ENCODE assay signal across 1 cellular context in the genomic region with DNA sequence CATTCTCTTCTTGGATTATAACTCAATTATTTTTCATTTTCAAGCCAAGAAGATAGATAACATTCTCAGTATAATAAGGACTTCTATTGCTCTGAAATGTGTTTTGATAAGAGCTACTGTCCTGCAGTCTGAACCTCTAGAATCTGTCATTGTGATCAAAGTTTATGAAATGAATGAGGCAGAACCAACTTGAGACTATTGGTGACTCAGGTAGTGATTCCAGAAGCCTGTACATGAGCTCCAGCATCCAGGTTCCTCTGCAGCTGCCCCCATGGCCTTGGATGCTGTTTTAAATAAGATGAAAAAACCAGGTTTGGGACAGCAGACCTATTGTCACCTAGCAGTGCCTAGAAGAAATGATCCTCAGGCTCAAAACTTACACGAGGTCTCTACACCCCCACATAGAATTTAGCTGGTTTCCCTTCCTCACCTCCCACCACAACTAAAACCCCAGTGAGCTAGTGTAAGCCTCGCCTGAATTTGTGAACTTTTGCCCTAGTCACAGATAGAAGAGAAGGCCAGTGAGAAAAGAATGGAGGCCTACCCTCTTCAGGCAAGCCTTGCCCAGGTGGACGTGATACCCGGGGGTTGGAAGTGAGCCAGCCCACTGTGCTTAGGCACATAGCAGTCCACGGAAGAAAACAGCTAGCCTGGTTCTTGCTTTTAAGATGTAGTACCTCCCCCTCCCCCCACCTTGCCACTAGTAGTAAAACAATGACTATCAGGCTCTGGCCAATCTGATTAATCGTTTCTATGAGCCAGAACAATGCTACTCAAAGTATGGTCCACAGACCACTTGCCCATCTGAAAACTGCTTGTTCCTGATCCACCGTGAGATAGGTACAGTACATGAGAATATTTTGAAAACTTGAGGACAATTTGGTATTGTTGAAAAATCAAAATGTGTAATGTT.
TF ChIP-seq lines count a peak whose summit lies in the region.

No MANE protein-coding gene starts in this region.

TF ChIP-seq in GM12878, 131 proteins besides CTCF, POLR2A, EP300 and RAD21 (continued from another document and continues in another):
- TF ChIP-seq HDGF (IDR thresholded peaks at IDR 0.05): 0 out of 2 replicates have a peak, but pooled peaks have one; percentile 54
- TF ChIP-seq MEF2B (IDR thresholded peaks at IDR 0.05; ENCODE audit: partially characterized antibody, poor library complexity, severe bottlenecking): no peak
- TF ChIP-seq HCFC1 (IDR thresholded peaks at IDR 0.05; ENCODE audit: low read length): no peak
- no peak for TF ChIP-seq WRNIP1 (IDR thresholded peaks at IDR 0.05; ENCODE audit: borderline replicate concordance, low read depth, low read length)
- peak in 1 of 2 experiments; percentile 33; a peak in 2 of 4 replicates for TF ChIP-seq BHLHE40 (IDR thresholded peaks at IDR 0.05; ENCODE audit: borderline replicate concordance in 1 of 2, low read depth in 2 of 2, low read length in 1 of 2)
- no peak for TF ChIP-seq YBX1 (IDR thresholded peaks at IDR 0.05)
- TF ChIP-seq, protein P1, sequence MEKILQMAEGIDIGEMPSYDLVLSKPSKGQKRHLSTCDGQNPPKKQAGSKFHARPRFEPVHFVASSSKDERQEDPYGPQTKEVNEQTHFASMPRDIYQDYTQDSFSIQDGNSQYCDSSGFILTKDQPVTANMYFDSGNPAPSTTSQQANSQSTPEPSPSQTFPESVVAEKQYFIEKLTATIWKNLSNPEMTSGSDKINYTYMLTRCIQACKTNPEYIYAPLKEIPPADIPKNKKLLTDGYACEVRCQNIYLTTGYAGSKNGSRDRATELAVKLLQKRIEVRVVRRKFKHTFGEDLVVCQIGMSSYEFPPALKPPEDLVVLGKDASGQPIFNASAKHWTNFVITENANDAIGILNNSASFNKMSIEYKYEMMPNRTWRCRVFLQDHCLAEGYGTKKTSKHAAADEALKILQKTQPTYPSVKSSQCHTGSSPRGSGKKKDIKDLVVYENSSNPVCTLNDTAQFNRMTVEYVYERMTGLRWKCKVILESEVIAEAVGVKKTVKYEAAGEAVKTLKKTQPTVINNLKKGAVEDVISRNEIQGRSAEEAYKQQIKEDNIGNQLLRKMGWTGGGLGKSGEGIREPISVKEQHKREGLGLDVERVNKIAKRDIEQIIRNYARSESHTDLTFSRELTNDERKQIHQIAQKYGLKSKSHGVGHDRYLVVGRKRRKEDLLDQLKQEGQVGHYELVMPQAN (conservative IDR thresholded peaks at IDR 0.05): no peak
- TF ChIP-seq, protein P2, sequence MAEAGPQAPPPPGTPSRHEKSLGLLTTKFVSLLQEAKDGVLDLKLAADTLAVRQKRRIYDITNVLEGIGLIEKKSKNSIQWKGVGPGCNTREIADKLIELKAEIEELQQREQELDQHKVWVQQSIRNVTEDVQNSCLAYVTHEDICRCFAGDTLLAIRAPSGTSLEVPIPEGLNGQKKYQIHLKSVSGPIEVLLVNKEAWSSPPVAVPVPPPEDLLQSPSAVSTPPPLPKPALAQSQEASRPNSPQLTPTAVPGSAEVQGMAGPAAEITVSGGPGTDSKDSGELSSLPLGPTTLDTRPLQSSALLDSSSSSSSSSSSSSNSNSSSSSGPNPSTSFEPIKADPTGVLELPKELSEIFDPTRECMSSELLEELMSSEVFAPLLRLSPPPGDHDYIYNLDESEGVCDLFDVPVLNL (IDR thresholded peaks at IDR 0.05; ENCODE audit: low read depth, low read length): no peak
- TF ChIP-seq KAT2A (conservative IDR thresholded peaks at IDR 0.05; ENCODE audit: control insufficient read depth, low read depth, low read length): no peak
- TF ChIP-seq, protein P3, sequence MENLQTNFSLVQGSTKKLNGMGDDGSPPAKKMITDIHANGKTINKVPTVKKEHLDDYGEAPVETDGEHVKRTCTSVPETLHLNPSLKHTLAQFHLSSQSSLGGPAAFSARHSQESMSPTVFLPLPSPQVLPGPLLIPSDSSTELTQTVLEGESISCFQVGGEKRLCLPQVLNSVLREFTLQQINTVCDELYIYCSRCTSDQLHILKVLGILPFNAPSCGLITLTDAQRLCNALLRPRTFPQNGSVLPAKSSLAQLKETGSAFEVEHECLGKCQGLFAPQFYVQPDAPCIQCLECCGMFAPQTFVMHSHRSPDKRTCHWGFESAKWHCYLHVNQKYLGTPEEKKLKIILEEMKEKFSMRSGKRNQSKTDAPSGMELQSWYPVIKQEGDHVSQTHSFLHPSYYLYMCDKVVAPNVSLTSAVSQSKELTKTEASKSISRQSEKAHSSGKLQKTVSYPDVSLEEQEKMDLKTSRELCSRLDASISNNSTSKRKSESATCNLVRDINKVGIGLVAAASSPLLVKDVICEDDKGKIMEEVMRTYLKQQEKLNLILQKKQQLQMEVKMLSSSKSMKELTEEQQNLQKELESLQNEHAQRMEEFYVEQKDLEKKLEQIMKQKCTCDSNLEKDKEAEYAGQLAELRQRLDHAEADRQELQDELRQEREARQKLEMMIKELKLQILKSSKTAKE (IDR thresholded peaks at IDR 0.05; ENCODE audit: low read depth, poor library complexity, severe bottlenecking): no peak
- TF ChIP-seq DPF2 (IDR thresholded peaks at IDR 0.05): 0 out of 2 replicates have a peak, but pooled peaks have one; percentile 47
- TF ChIP-seq SMC3 (IDR thresholded peaks at IDR 0.05; ENCODE audit: borderline replicate concordance, low read length): no peak
- no peak for TF ChIP-seq EED (IDR thresholded peaks at IDR 0.05; ENCODE audit: low read depth)
- TF ChIP-seq SRF (IDR thresholded peaks at IDR 0.05; ENCODE audit: low read depth in 2 of 2, low read length in 2 of 2): no peak
- TF ChIP-seq RCOR1 (conservative IDR thresholded peaks at IDR 0.05; ENCODE audit: low read depth, low read length): no peak
- TF ChIP-seq ZZZ3 (IDR thresholded peaks at IDR 0.05; ENCODE audit: control insufficient read depth, insufficient read length, low read depth): no peak
- no peak for TF ChIP-seq SREBF1 (IDR thresholded peaks at IDR 0.05; ENCODE audit: low read length)
- TF ChIP-seq TARDBP (IDR thresholded peaks at IDR 0.05; ENCODE audit: borderline replicate concordance): no peak
- TF ChIP-seq, protein P4, sequence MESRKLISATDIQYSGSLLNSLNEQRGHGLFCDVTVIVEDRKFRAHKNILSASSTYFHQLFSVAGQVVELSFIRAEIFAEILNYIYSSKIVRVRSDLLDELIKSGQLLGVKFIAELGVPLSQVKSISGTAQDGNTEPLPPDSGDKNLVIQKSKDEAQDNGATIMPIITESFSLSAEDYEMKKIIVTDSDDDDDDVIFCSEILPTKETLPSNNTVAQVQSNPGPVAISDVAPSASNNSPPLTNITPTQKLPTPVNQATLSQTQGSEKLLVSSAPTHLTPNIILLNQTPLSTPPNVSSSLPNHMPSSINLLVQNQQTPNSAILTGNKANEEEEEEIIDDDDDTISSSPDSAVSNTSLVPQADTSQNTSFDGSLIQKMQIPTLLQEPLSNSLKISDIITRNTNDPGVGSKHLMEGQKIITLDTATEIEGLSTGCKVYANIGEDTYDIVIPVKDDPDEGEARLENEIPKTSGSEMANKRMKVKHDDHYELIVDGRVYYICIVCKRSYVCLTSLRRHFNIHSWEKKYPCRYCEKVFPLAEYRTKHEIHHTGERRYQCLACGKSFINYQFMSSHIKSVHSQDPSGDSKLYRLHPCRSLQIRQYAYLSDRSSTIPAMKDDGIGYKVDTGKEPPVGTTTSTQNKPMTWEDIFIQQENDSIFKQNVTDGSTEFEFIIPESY (IDR thresholded peaks at IDR 0.05): no peak
- TF ChIP-seq, protein P5, sequence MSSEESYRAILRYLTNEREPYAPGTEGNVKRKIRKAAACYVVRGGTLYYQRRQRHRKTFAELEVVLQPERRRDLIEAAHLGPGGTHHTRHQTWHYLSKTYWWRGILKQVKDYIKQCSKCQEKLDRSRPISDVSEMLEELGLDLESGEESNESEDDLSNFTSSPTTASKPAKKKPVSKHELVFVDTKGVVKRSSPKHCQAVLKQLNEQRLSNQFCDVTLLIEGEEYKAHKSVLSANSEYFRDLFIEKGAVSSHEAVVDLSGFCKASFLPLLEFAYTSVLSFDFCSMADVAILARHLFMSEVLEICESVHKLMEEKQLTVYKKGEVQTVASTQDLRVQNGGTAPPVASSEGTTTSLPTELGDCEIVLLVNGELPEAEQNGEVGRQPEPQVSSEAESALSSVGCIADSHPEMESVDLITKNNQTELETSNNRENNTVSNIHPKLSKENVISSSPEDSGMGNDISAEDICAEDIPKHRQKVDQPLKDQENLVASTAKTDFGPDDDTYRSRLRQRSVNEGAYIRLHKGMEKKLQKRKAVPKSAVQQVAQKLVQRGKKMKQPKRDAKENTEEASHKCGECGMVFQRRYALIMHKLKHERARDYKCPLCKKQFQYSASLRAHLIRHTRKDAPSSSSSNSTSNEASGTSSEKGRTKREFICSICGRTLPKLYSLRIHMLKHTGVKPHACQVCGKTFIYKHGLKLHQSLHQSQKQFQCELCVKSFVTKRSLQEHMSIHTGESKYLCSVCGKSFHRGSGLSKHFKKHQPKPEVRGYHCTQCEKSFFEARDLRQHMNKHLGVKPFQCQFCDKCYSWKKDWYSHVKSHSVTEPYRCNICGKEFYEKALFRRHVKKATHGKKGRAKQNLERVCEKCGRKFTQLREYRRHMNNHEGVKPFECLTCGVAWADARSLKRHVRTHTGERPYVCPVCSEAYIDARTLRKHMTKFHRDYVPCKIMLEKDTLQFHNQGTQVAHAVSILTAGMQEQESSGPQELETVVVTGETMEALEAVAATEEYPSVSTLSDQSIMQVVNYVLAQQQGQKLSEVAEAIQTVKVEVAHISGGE (CRISPR knock-in tag; IDR thresholded peaks at IDR 0.05): no peak
- no peak for TF ChIP-seq NFXL1 (IDR thresholded peaks at IDR 0.05; ENCODE audit: borderline replicate concordance)
- TF ChIP-seq EGR1 (IDR thresholded peaks at IDR 0.05; ENCODE audit: borderline replicate concordance in 1 of 2, low read depth in 2 of 2, low read length in 2 of 2): no peak
- TF ChIP-seq SMAD1 (IDR thresholded peaks at IDR 0.05; ENCODE audit: low read depth, partially characterized antibody): no peak
- no peak for TF ChIP-seq ESRRA (IDR thresholded peaks at IDR 0.05; ENCODE audit: low read length)
- no peak for TF ChIP-seq FOS (IDR thresholded peaks at IDR 0.05; ENCODE audit: borderline replicate concordance, extremely low read depth, insufficient read length)
- no peak for TF ChIP-seq JUNB (IDR thresholded peaks at IDR 0.05)
- TF ChIP-seq, protein P6, sequence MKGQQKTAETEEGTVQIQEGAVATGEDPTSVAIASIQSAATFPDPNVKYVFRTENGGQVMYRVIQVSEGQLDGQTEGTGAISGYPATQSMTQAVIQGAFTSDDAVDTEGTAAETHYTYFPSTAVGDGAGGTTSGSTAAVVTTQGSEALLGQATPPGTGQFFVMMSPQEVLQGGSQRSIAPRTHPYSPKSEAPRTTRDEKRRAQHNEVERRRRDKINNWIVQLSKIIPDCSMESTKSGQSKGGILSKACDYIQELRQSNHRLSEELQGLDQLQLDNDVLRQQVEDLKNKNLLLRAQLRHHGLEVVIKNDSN (IDR thresholded peaks at IDR 0.05; ENCODE audit: borderline replicate concordance, extremely low read length, insufficient read depth, low read depth, low read length): no peak
- TF ChIP-seq, protein P7, sequence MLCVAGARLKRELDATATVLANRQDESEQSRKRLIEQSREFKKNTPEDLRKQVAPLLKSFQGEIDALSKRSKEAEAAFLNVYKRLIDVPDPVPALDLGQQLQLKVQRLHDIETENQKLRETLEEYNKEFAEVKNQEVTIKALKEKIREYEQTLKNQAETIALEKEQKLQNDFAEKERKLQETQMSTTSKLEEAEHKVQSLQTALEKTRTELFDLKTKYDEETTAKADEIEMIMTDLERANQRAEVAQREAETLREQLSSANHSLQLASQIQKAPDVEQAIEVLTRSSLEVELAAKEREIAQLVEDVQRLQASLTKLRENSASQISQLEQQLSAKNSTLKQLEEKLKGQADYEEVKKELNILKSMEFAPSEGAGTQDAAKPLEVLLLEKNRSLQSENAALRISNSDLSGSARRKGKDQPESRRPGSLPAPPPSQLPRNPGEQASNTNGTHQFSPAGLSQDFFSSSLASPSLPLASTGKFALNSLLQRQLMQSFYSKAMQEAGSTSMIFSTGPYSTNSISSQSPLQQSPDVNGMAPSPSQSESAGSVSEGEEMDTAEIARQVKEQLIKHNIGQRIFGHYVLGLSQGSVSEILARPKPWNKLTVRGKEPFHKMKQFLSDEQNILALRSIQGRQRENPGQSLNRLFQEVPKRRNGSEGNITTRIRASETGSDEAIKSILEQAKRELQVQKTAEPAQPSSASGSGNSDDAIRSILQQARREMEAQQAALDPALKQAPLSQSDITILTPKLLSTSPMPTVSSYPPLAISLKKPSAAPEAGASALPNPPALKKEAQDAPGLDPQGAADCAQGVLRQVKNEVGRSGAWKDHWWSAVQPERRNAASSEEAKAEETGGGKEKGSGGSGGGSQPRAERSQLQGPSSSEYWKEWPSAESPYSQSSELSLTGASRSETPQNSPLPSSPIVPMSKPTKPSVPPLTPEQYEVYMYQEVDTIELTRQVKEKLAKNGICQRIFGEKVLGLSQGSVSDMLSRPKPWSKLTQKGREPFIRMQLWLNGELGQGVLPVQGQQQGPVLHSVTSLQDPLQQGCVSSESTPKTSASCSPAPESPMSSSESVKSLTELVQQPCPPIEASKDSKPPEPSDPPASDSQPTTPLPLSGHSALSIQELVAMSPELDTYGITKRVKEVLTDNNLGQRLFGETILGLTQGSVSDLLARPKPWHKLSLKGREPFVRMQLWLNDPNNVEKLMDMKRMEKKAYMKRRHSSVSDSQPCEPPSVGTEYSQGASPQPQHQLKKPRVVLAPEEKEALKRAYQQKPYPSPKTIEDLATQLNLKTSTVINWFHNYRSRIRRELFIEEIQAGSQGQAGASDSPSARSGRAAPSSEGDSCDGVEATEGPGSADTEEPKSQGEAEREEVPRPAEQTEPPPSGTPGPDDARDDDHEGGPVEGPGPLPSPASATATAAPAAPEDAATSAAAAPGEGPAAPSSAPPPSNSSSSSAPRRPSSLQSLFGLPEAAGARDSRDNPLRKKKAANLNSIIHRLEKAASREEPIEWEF (IDR thresholded peaks at IDR 0.05; ENCODE audit: insufficient replicate concordance, low read depth, low read length): no peak
- peak; percentile 61 for TF ChIP-seq MTA2 (IDR thresholded peaks at IDR 0.05; ENCODE audit: low read depth)
- TF ChIP-seq, protein P8, sequence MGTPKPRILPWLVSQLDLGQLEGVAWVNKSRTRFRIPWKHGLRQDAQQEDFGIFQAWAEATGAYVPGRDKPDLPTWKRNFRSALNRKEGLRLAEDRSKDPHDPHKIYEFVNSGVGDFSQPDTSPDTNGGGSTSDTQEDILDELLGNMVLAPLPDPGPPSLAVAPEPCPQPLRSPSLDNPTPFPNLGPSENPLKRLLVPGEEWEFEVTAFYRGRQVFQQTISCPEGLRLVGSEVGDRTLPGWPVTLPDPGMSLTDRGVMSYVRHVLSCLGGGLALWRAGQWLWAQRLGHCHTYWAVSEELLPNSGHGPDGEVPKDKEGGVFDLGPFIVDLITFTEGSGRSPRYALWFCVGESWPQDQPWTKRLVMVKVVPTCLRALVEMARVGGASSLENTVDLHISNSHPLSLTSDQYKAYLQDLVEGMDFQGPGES (IDR thresholded peaks at IDR 0.05): no peak
- TF ChIP-seq, protein P9, sequence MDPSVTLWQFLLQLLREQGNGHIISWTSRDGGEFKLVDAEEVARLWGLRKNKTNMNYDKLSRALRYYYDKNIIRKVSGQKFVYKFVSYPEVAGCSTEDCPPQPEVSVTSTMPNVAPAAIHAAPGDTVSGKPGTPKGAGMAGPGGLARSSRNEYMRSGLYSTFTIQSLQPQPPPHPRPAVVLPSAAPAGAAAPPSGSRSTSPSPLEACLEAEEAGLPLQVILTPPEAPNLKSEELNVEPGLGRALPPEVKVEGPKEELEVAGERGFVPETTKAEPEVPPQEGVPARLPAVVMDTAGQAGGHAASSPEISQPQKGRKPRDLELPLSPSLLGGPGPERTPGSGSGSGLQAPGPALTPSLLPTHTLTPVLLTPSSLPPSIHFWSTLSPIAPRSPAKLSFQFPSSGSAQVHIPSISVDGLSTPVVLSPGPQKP (IDR thresholded peaks at IDR 0.05; ENCODE audit: low read depth, low read length): no peak
